8 cellular contexts compared by ENCODE assay signal in genomic region chr12:51262758-51263177, GRCh38. TPM values are rescaled to one million over a fixed set of nuclear protein-coding genes. Genes with fewer than 3 reads are reported as not detected.
DNase-seq lines count a peak whose midpoint lies in the region; ATAC-seq and TF ChIP-seq lines count a peak whose summit lies in the region.

No MANE protein-coding gene starts in this region.

- no peak overlapping the region for H3K27ac ChIP-seq in SJCRH30
- no peak overlapping the region for H3K27ac ChIP-seq in testis

- H3K9me3 ChIP-seq in BE2C (no peaks in the 10 kb centered on the region), SJCRH30 (replicated peaks) (no peaks in the 10 kb centered on the region), testis (no peaks in the 10 kb centered on the region)

- no peak for TF ChIP-seq POLR2A in testis (IDR thresholded peaks at IDR 0.05)

- H3K36me3 ChIP-seq in BE2C (no peaks in the 10 kb centered on the region), SJCRH30 (no peaks in the 10 kb centered on the region), testis (ENCODE audit: low read depth, missing control alignments) (no peaks in the 10 kb centered on the region)

- in situ Hi-C loops in GM13977 (cut with MboI; ENCODE audit: low pct_unique_long_range_greater_than_20kb, low sequenced_read_pairs, unreplicated experiment), result no loop called here

- no peaks in the 10 kb centered on the region for H3K27me3 ChIP-seq in BE2C
- H3K27me3 ChIP-seq in SJCRH30, result no peaks in the 10 kb centered on the region
- no peaks in the 10 kb centered on the region for H3K27me3 ChIP-seq in testis

- DNase-seq in BE2C (peak; percentile 52), GM13977 (ENCODE audit: low spot score) (no peak), SJCRH30 (peak; percentile 59 to 70), fibroblast of pulmonary artery (ENCODE audit: low read depth) (peak; percentile 58), testis (peak; percentile 75)

- WGBS in testis, 2 donors, result 28 to 34% methylated on average over 7 of the region's 7 CpGs

- intact Hi-C loops in testis (cut with DNase I; ENCODE audit: low total_unique reads), result no loop called here

- H3K4me3 ChIP-seq in BE2C (ENCODE audit: low read depth, low read length) (no peak overlapping the region), SJCRH30 (no peak overlapping the region), fibroblast of pulmonary artery (replicated peaks; ENCODE audit: low read depth, low read length) (no peak overlapping the region), testis (no peak overlapping the region)

- ATAC-seq in HG03045 (IDR thresholded peaks at IDR 0.05; ENCODE audit: unreplicated experiment) (no peak), HG03565 (IDR thresholded peaks at IDR 0.05; ENCODE audit: unreplicated experiment) (no peak), HG03432 (IDR thresholded peaks at IDR 0.05; ENCODE audit: unreplicated experiment) (no peak)

- TF ChIP-seq CTCF in BE2C (IDR thresholded peaks at IDR 0.05; ENCODE audit: low read depth, low read length) (peak; percentile 45; the same call in 1 of the 2 replicates), GM13977 (IDR thresholded peaks at IDR 0.05; ENCODE audit: extremely low read depth, insufficient read depth, missing control alignments) (peak; percentile 16), fibroblast of pulmonary artery (IDR thresholded peaks at IDR 0.05; ENCODE audit: low read length, missing control alignments) (peak; percentile 44), testis (IDR thresholded peaks at IDR 0.05) (no peak)

- H3K4me1 ChIP-seq in BE2C (no peaks in the 10 kb centered on the region), SJCRH30 (no peaks in the 10 kb centered on the region), testis (peaks cover 3% of the 10 kb centered on the region)

RNA-seq across cellular contexts. Expression of gene SMAGP, which starts 7.4 kb away (rescaled TPM):
- 5.8 TPM for polyA plus RNA-seq in BE2C (2012; ENCODE audit: insufficient read depth, insufficient read length, low read depth)
- total RNA-seq in SJCRH30 (2014; rRNA removed; shearing (Covaris generic)), result 0.38 and 1.2 TPM in 2 replicates
- total RNA-seq in testis, result 10 to 100 TPM; 12.2 to 13.5 TPM
- polyA plus RNA-seq in testis (ENCODE audit: insufficient read depth, low read depth, low replicate concordance), result 16.0 TPM

RNA-seq across cellular contexts. Expression of gene DAZAP2, which starts 24.1 kb away (rescaled TPM):
- 320 TPM for polyA plus RNA-seq in BE2C (2012; ENCODE audit: insufficient read depth, insufficient read length, low read depth)
- total RNA-seq in SJCRH30 (2014; rRNA removed; shearing (Covaris generic)), result 236 and 239 TPM in 2 replicates
- total RNA-seq in testis, result 100 to 1,000 TPM; 106 to 176 TPM
- polyA plus RNA-seq in testis (ENCODE audit: insufficient read depth, low read depth, low replicate concordance), result 226 TPM

RNA-seq across cellular contexts. Expression of gene POU6F1, which starts 44.9 kb away (rescaled TPM):
- polyA plus RNA-seq in BE2C (2012; ENCODE audit: insufficient read depth, insufficient read length, low read depth), result 13.6 TPM
- 1.5 and 2.5 TPM in 2 replicates for total RNA-seq in SJCRH30 (2014; rRNA removed; shearing (Covaris generic))
- 1 to 10 TPM; 7.5 to 7.6 TPM for total RNA-seq in testis
- 4.4 TPM for polyA plus RNA-seq in testis (ENCODE audit: insufficient read depth, low read depth, low replicate concordance)

Comparison
In these comparisons a context has a peak if more than half of its experiments do, and no peak if none do; other contexts are left out.
1. CTCF ChIP-seq: peak in BE2C (single experiment), GM13977 (single experiment) and fibroblast of pulmonary artery (single experiment); none in testis (0 of 3).